In genomic region chr3:12288466-12289129, GRCh38 we compare ENCODE assay signal across 8 cellular contexts. TPM values are rescaled to one million over a fixed set of nuclear protein-coding genes. Genes with fewer than 3 reads are reported as not detected.
DNase-seq lines count a peak whose midpoint lies in the region; ATAC-seq and TF ChIP-seq lines count a peak whose summit lies in the region.

Gene PPARG, plus strand, starts transcription at chr3:12289070. Its CDS starts 90,642 bp downstream, at chr3:12379712.

- in situ Hi-C loops in ACHN (cut with HindIII; ENCODE audit: low pct_ligation_motif_present, low pct_unique_long_range_greater_than_20kb, low sequenced_read_pairs), result no loop called here

- no peaks in the 10 kb centered on the region for H3K9me3 Mint-ChIP-seq in activated naive CD8-positive, alpha-beta T cell treated with anti-CD3 and anti-CD28 coated beads for 36 hours

- ATAC-seq in GM21786 (IDR thresholded peaks at IDR 0.05; ENCODE audit: unreplicated experiment) (peak; percentile 57), GM18511 (IDR thresholded peaks at IDR 0.05; ENCODE audit: unreplicated experiment) (no peak)

- DNase-seq in ACHN (peak; percentile 78), right atrium auricular region (ENCODE audit: low spot score) (no peak), renal cortical epithelial cell (ENCODE audit: low read depth) (peak; percentile 54), NCI-H1048 (lab: John Stamatoyannopoulos, UW) (no peak)
- DNase-seq in activated naive CD8-positive, alpha-beta T cell treated with anti-CD3 and anti-CD28 coated beads for 36 hours, result no peak
- no peak for DNase-seq in stimulated activated naive CD4-positive, alpha-beta T cell treated with Interleukin-2 at 50 U/mL for 16 hours (lab: John Stamatoyannopoulos, UW)

- no peaks in the 10 kb centered on the region for H3K9me3 ChIP-seq in right atrium auricular region

- H3K4me1 Mint-ChIP-seq in activated naive CD8-positive, alpha-beta T cell treated with anti-CD3 and anti-CD28 coated beads for 36 hours, result peaks cover 7% of the 10 kb centered on the region

- peak within 1 kb of the TSS; percentile 91 to 96 for H3K4me3 ChIP-seq in right atrium auricular region

- H3K27ac Mint-ChIP-seq in activated naive CD8-positive, alpha-beta T cell treated with anti-CD3 and anti-CD28 coated beads for 36 hours, result no peak within 1 kb of the TSS

- peaks cover 0 to 15% of the 10 kb centered on the region in 2 donors for H3K4me1 ChIP-seq in right atrium auricular region

- no peak for TF ChIP-seq CTCF in right atrium auricular region (IDR thresholded peaks at IDR 0.05)

- H3K27me3 Mint-ChIP-seq in activated naive CD8-positive, alpha-beta T cell treated with anti-CD3 and anti-CD28 coated beads for 36 hours, result peaks cover 68% of the 10 kb centered on the region

- H3K4me3 Mint-ChIP-seq in activated naive CD8-positive, alpha-beta T cell treated with anti-CD3 and anti-CD28 coated beads for 36 hours, result peak within 1 kb of the TSS; percentile 63

- no peaks in the 10 kb centered on the region for H3K27me3 ChIP-seq in right atrium auricular region

- H3K36me3 ChIP-seq in right atrium auricular region, result no peaks in the 10 kb centered on the region

- peak within 1 kb of the TSS; percentile 83 to 93 for H3K27ac ChIP-seq in right atrium auricular region

- no peaks in the 10 kb centered on the region for H3K36me3 Mint-ChIP-seq in activated naive CD8-positive, alpha-beta T cell treated with anti-CD3 and anti-CD28 coated beads for 36 hours

RNA-seq across cellular contexts. Expression of gene PPARG, which starts in this region (rescaled TPM):
- total RNA-seq in activated naive CD8-positive, alpha-beta T cell treated with anti-CD3 and anti-CD28 coated beads for 36 hours, result under 1 TPM; 0.20 to 0.47 TPM
- total RNA-seq in right atrium auricular region (10 to 100 TPM; 12.3 to 17.9 TPM), renal cortical epithelial cell (11.1 and 11.3 TPM in 2 replicates)

Comparison
In these comparisons a context has a peak if more than half of its experiments do, and no peak if none do; other contexts are left out.
1. DNase-seq: peak in ACHN (single experiment) and renal cortical epithelial cell (single experiment); none in activated naive CD8-positive, alpha-beta T cell treated with anti-CD3 and anti-CD28 coated beads for 36 hours (single experiment), right atrium auricular region (single experiment), NCI-H1048 (single experiment) and stimulated activated naive CD4-positive, alpha-beta T cell treated with Interleukin-2 at 50 U/mL for 16 hours (single experiment).